24 cellular contexts compared by ENCODE assay signal in the genomic region with DNA sequence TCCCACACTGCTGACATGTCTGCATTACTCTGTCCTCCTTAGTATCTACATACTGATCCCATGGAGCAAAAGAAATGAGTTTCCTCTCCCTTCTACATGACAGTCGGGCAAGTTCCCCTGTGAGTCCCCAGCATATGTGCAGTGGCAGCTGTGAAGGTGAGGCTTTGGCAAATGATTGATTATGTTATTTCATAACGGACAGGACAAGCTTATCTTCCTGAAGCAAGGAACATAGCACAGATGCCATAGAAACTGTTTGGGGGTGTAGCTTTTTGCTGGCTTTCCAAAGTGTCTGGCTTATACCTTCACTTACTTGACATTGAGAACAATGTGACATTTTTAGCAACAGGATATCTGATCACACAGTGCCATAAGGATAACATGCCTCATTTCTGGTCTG.
"Had no signal": no experiment of that assay in that cellular context is flagged by ENCODE, and none has a peak within 500 bp of the region (broad histone marks: within the 10 kb centered on the region; RNA-seq: fewer than 3 reads in every experiment).

No MANE protein-coding gene starts in this region.

- ATAC-seq: activated CD8-positive, alpha-beta T cell treated with anti-CD3 and anti-CD28 coated beads, Interleukin-2, amount 10 ng/mL, durations not matched to agents 7 days and 5 days; activated naive CD4-positive, alpha-beta T cell treated with anti-CD3 and anti-CD28 coated beads, Interleukin-2, amount 50 U/mL, for 72 hours; lower lobe of right lung; naive thymus-derived CD8-positive, alpha-beta T cell; stimulated activated effector memory CD8-positive, alpha-beta T cell treated with anti-CD3 and anti-CD28 coated beads, Interleukin-12 subunit alpha, Interleukin-12 subunit beta, amount 100 ng/mL, for 72 hours; stimulated activated naive CD8-positive, alpha-beta T cell treated with anti-CD3 and anti-CD28 coated beads, Interleukin-15, amount 100 ng/mL, for 72 hours; T-cell; upper lobe of right lung had no signal

- H3K4me3 ChIP-seq: coronary artery, lower lobe of right lung, SJCRH30, suprapubic skin, upper lobe of right lung had no signal

- H3K9me3 Mint-ChIP-seq: activated naive CD4-positive, alpha-beta T cell treated with anti-CD3 and anti-CD28 coated beads, Interleukin-2, amount 50 U/mL, for 72 hours; activated T-helper 1 cell treated with anti-CD3 and anti-CD28 coated beads, Interleukin-12 subunit alpha, Interleukin-12 subunit beta, Interleukin-2, Interleukin-4 antibody, amounts not matched to agents 30 ng/mL and 10 ng/mL and 1 ng/mL, durations not matched to agents 14 hours and 24 hours and 36 hours; stimulated activated effector memory CD8-positive, alpha-beta T cell treated with anti-CD3 and anti-CD28 coated beads, Interleukin-12 subunit alpha, Interleukin-12 subunit beta, amount 100 ng/mL, for 72 hours; T-cell; T-helper 2 cell treated with Interferon-gamma antibody and Interleukin-4, amounts not matched to agents 5 μg/mL and 100 μg/mL, for 36 hours had no signal

- H3K9me3 ChIP-seq: lower lobe of right lung, SJCRH30, suprapubic skin, upper lobe of right lung had no signal

- H3K36me3 Mint-ChIP-seq: activated naive CD4-positive, alpha-beta T cell treated with anti-CD3 and anti-CD28 coated beads, Interleukin-2, amount 50 U/mL, for 72 hours; naive thymus-derived CD8-positive, alpha-beta T cell; stimulated activated effector memory CD8-positive, alpha-beta T cell treated with anti-CD3 and anti-CD28 coated beads, Interleukin-12 subunit alpha, Interleukin-12 subunit beta, amount 100 ng/mL, for 72 hours; T-cell had no signal

- H3K4me1 ChIP-seq: lower lobe of right lung, SJCRH30, suprapubic skin, upper lobe of right lung had no signal

- H3K27ac Mint-ChIP-seq: activated CD8-positive, alpha-beta T cell treated with anti-CD3 and anti-CD28 coated beads, Interleukin-2, amount 10 ng/mL, durations not matched to agents 7 days and 5 days; activated naive CD4-positive, alpha-beta T cell treated with anti-CD3 and anti-CD28 coated beads, Interleukin-2, amount 50 U/mL, for 72 hours; activated T-helper 1 cell treated with anti-CD3 and anti-CD28 coated beads, Interleukin-12 subunit alpha, Interleukin-12 subunit beta, Interleukin-2, Interleukin-4 antibody, amounts not matched to agents 30 ng/mL and 10 ng/mL and 1 ng/mL, durations not matched to agents 14 hours and 24 hours and 36 hours; naive thymus-derived CD8-positive, alpha-beta T cell; progenitor cell of endocrine pancreas; stimulated activated effector memory CD8-positive, alpha-beta T cell treated with anti-CD3 and anti-CD28 coated beads, Interleukin-12 subunit alpha, Interleukin-12 subunit beta, amount 100 ng/mL, for 72 hours; stimulated activated naive CD8-positive, alpha-beta T cell treated with anti-CD3 and anti-CD28 coated beads, Interleukin-15, amount 100 ng/mL, for 72 hours; T-cell; T-helper 2 cell treated with Interferon-gamma antibody and Interleukin-4, amounts not matched to agents 5 μg/mL and 100 μg/mL, for 36 hours had no signal

- H3K4me3 Mint-ChIP-seq: activated CD8-positive, alpha-beta T cell treated with anti-CD3 and anti-CD28 coated beads, Interleukin-2, amount 10 ng/mL, durations not matched to agents 7 days and 5 days; activated T-helper 1 cell treated with anti-CD3 and anti-CD28 coated beads, Interleukin-12 subunit alpha, Interleukin-12 subunit beta, Interleukin-2, Interleukin-4 antibody, amounts not matched to agents 30 ng/mL and 10 ng/mL and 1 ng/mL, durations not matched to agents 14 hours and 24 hours and 36 hours; central memory CD8-positive, alpha-beta T cell; naive thymus-derived CD8-positive, alpha-beta T cell; stimulated activated effector memory CD8-positive, alpha-beta T cell treated with anti-CD3 and anti-CD28 coated beads, Interleukin-12 subunit alpha, Interleukin-12 subunit beta, amount 100 ng/mL, for 72 hours; stimulated activated naive CD8-positive, alpha-beta T cell treated with anti-CD3 and anti-CD28 coated beads, Interleukin-15, amount 100 ng/mL, for 72 hours; T-cell; T-helper 2 cell treated with Interferon-gamma antibody and Interleukin-4, amounts not matched to agents 5 μg/mL and 100 μg/mL, for 36 hours had no signal

- H3K27me3 Mint-ChIP-seq: progenitor cell of endocrine pancreas had no signal

- H3K4me1 Mint-ChIP-seq: central memory CD8-positive, alpha-beta T cell; stimulated activated effector memory CD8-positive, alpha-beta T cell treated with anti-CD3 and anti-CD28 coated beads, Interleukin-12 subunit alpha, Interleukin-12 subunit beta, amount 100 ng/mL, for 72 hours; stimulated activated naive CD8-positive, alpha-beta T cell treated with anti-CD3 and anti-CD28 coated beads, Interleukin-15, amount 100 ng/mL, for 72 hours; T-cell had no signal

- H3K27ac ChIP-seq: brain microvascular endothelial cell, lower lobe of right lung, SJCRH30, suprapubic skin, upper lobe of right lung had no signal

- DNase-seq: activated CD4-positive, alpha-beta T cell treated with anti-CD3 and anti-CD28 coated beads for 1 hour; activated CD4-positive, alpha-beta T cell treated with anti-CD3 and anti-CD28 coated beads, Interleukin-2, amount 50 U/mL, for 1 hour; activated CD8-positive, alpha-beta T cell treated with anti-CD3 and anti-CD28 coated beads, Interleukin-2, amount 10 ng/mL, durations not matched to agents 7 days and 5 days; activated gamma-delta T cell treated with Interleukin-2 at 50 U/mL for 16 hours; aorta; brain microvascular endothelial cell; foreskin fibroblast; hypothalamus; lower lobe of right lung; mesendoderm; naive thymus-derived CD8-positive, alpha-beta T cell; SJCRH30; stimulated activated CD4-positive, alpha-beta T cell treated with anti-CD3 and anti-CD28 coated beads, Interleukin-1b, Interleukin-23, amount 100 ng/mL, for 48 hours; stimulated activated naive CD8-positive, alpha-beta T cell treated with anti-CD3 and anti-CD28 coated beads, Interleukin-15, amount 100 ng/mL, for 72 hours; T-cell; upper lobe of right lung had no signal

- H3K27me3 ChIP-seq: brain microvascular endothelial cell, SJCRH30, suprapubic skin, upper lobe of right lung had no signal

- H3K36me3 ChIP-seq: lower lobe of right lung, SJCRH30, suprapubic skin, upper lobe of right lung had no signal
